Comparison of ENCODE assay signal across 8 cellular contexts in genomic region chr2:121689356-121689755, GRCh38. TPM values are rescaled to one million over a fixed set of nuclear protein-coding genes. Genes with fewer than 3 reads are reported as not detected.
DNase-seq lines count a peak whose midpoint lies in the region; ATAC-seq, FAIRE-seq and TF ChIP-seq lines count a peak whose summit lies in the region.

No MANE protein-coding gene starts in this region.

- H3K27ac ChIP-seq in keratinocyte (ENCODE audit: control insufficient read depth, insufficient read depth, low read length), result no peak overlapping the region

- H3K27me3 ChIP-seq in MG63 (no peaks in the 10 kb centered on the region), keratinocyte (ENCODE audit: control insufficient read depth, extremely low read depth, insufficient read depth, low read length) (no peaks in the 10 kb centered on the region)

- H4K20me1 ChIP-seq in keratinocyte (ENCODE audit: control insufficient read depth, extremely low read depth, insufficient read depth, low read length), result no peaks in the 10 kb centered on the region

- H3K9me3 ChIP-seq in MG63, result no peaks in the 10 kb centered on the region
- H3K9me3 ChIP-seq in keratinocyte (ENCODE audit: control insufficient read depth, low read depth, low read length), result peaks cover 2% of the 10 kb centered on the region

- no peak overlapping the region for H2AFZ ChIP-seq in keratinocyte (ENCODE audit: control insufficient read depth, low read length)

- H3K4me1 ChIP-seq in keratinocyte (ENCODE audit: control insufficient read depth, extremely low read depth, insufficient read depth, low read length), result no peaks in the 10 kb centered on the region

- no peaks in the 10 kb centered on the region for H3K36me3 ChIP-seq in MG63
- no peaks in the 10 kb centered on the region for H3K36me3 ChIP-seq in keratinocyte (ENCODE audit: control insufficient read depth in 2 of 2, extremely low read depth in 1 of 2, insufficient read depth in 2 of 2, low read length in 2 of 2)

- H3K9me1 ChIP-seq in keratinocyte (ENCODE audit: control insufficient read depth, extremely low read depth, insufficient read depth, low read length), result no peaks in the 10 kb centered on the region

- dilution Hi-C loops in keratinocyte (cut with MboI; ENCODE audit: extremely low pct_ligation_motif_present, low sequenced_read_pairs), result no loop called here

- FAIRE-seq in keratinocyte (lab: Jason Lieb, UNC), result no peak

- no peak overlapping the region for H3K4me3 ChIP-seq in MG63
- no peak overlapping the region for H3K4me3 ChIP-seq in keratinocyte (ENCODE audit: control insufficient read depth in 2 of 3, extremely low read depth in 1 of 3, insufficient read depth in 2 of 3, low read depth in 1 of 3, low read length in 3 of 3)

- ATAC-seq in HG02885 (IDR thresholded peaks at IDR 0.05; ENCODE audit: poor library complexity, unreplicated experiment) (no peak), HG02623 (IDR thresholded peaks at IDR 0.05; ENCODE audit: unreplicated experiment) (no peak)

- no peaks in the 10 kb centered on the region for H3K79me2 ChIP-seq in keratinocyte (ENCODE audit: control insufficient read depth, insufficient read depth, low read length)

- DNase-seq in AG20443 (ENCODE audit: low spot score) (peak; percentile 71), MG63 (peak; percentile 59), amniotic epithelial cell (ENCODE audit: low read depth) (peak; percentile 36), keratinocyte (ENCODE audit: low read depth, low spot score) (no peak), COLO668 (lab: John Stamatoyannopoulos, UW; ENCODE audit: unreplicated experiment) (no peak), C1 segment of cervical spinal cord (lab: John Stamatoyannopoulos, UW) (no peak)

- no peak overlapping the region for H3K4me2 ChIP-seq in keratinocyte (ENCODE audit: control insufficient read depth, extremely low read depth, insufficient read depth, low read depth, low read length)

- no peak overlapping the region for H3K9ac ChIP-seq in keratinocyte (ENCODE audit: control insufficient read depth, extremely low read depth, insufficient read depth, low read length)

- TF ChIP-seq CTCF in keratinocyte (optimal IDR thresholded peaks at IDR 0.05 in 1 of 3, IDR thresholded peaks at IDR 0.05 in 1 of 3, conservative IDR thresholded peaks at IDR 0.05 in 1 of 3; ENCODE audit: extremely low read depth in 1 of 3, insufficient read depth in 2 of 3, low read length in 3 of 3), result peak; percentile 26 to 38 (median 29)

RNA-seq across cellular contexts. Expression of gene CLASP1, which starts 40.1 kb away (rescaled TPM):
- 19.9 and 20.8 TPM in 2 replicates for total RNA-seq in MG63 (2014; rRNA removed; shearing (Covaris generic); ENCODE audit: low replicate concordance)
- 11.1 to 16.7 TPM (median 16.3 TPM) in 3 replicates for polyA plus RNA-seq in keratinocyte
- 48.7 TPM for polyA plus RNA-seq in keratinocyte (2011; ENCODE audit: low read depth)
- 15.7 and 17.9 TPM in 2 replicates for polyA plus RNA-seq in keratinocyte (2011; cell fraction: cytosol; rRNA removed)
- polyA plus RNA-seq in keratinocyte (2011; cell fraction: nucleus; rRNA removed), result 63.1 and 70.1 TPM in 2 replicates
- 32.7 and 35.1 TPM in 2 replicates for polyA plus RNA-seq in keratinocyte (2012; ENCODE audit: low replicate concordance)
- polyA minus RNA-seq in keratinocyte, result 49.9 to 95.4 TPM (median 60.2 TPM) in 3 replicates
- 23.0 TPM for polyA minus RNA-seq in keratinocyte (2011; cell fraction: cytosol; rRNA and poly(A)+ RNA removed)
- polyA minus RNA-seq in keratinocyte (2011; cell fraction: nucleus; rRNA and poly(A)+ RNA removed), result 150 and 265 TPM in 2 replicates

RNA-seq across cellular contexts. Expression of gene NIFK, which starts 47.3 kb away (rescaled TPM):
- total RNA-seq in MG63 (2014; rRNA removed; shearing (Covaris generic); ENCODE audit: low replicate concordance), result 137 and 150 TPM in 2 replicates
- polyA plus RNA-seq in keratinocyte, result 34.8 to 60.4 TPM (median 39.4 TPM) in 3 replicates
- polyA plus RNA-seq in keratinocyte (2011; ENCODE audit: low read depth), result 170 TPM
- polyA plus RNA-seq in keratinocyte (2011; cell fraction: cytosol; rRNA removed), result 38.8 and 56.4 TPM in 2 replicates
- 30.4 and 46.2 TPM in 2 replicates for polyA plus RNA-seq in keratinocyte (2011; cell fraction: nucleus; rRNA removed)
- polyA plus RNA-seq in keratinocyte (2012; ENCODE audit: low replicate concordance), result 69.5 and 73.0 TPM in 2 replicates
- 2.9 to 21.7 TPM (median 15.1 TPM) in 3 replicates for polyA minus RNA-seq in keratinocyte
- polyA minus RNA-seq in keratinocyte (2011; cell fraction: cytosol; rRNA and poly(A)+ RNA removed), result 19.6 TPM
- 9.9 and 15.2 TPM in 2 replicates for polyA minus RNA-seq in keratinocyte (2011; cell fraction: nucleus; rRNA and poly(A)+ RNA removed)

Comparison
In these comparisons a context has a peak if more than half of its experiments do, and no peak if none do; other contexts are left out.
1. DNase-seq: peak in AG20443 (single experiment), MG63 (single experiment) and amniotic epithelial cell (single experiment); none in keratinocyte (single experiment), COLO668 (single experiment) and C1 segment of cervical spinal cord (0 of 14).